ENCODE assay signal across 18 cellular contexts in the genomic region with DNA sequence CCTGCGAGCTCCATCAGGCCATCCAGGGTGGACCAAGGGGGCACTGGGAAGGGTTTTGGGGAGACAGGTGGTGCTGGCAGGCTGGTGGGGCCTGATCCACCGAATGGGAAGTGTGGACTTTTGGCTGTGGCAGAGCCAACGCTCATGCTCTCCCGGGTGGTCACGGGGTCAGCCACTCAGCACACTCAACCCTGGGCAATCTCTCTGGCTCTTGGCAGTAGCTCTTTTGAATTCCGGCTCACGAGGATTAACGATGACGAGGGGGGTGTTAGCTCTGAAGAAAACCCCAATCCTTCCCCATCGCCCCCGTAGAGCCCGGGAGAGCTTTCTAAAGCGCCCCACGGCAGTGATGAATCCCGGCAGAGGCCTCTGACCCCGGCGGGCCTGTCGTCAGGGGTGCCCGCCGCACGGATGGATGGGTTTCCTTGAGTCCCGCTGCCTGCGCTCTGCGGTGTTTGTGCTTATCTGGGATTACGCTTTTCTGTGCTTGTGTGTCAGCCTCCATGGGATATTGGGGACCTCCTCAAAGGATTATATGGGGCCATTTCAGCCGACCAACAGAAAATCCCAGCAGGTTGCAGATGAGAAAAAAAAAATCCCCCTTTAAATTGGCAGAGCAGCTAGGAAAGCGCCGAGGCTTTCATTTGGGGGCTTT.
DNase-seq lines count a peak whose midpoint lies in the region; ATAC-seq and TF ChIP-seq lines count a peak whose summit lies in the region.
"Had no signal": no experiment of that assay in that cellular context is flagged by ENCODE, and none has a peak within 500 bp of the region (broad histone marks: within the 10 kb centered on the region; RNA-seq: fewer than 3 reads in every experiment).

No MANE protein-coding gene starts in this region.

- WGBS in ectodermal cell, 2 experiments, result 62 to 75% methylated on average over 28 of the region's 28 CpGs

- DNase-seq in H7, result peak; percentile 40
- DNase-seq in medulla oblongata (ENCODE audit: extremely low spot score), result peak; percentile 41
- peak; percentile 49 for DNase-seq in osteoblast (ENCODE audit: insufficient read length, low spot score, missing footprints)
- DNase-seq in activated CD8-positive, alpha-beta memory T cell treated with anti-CD3 and anti-CD28 coated beads for 24 hours, result no peak
- no peak for DNase-seq in WTC11 (ENCODE audit: low spot score)
- DNase-seq in kidney tubule cell (ENCODE audit: low spot score), result no peak
- DNase-seq in GF-D8 (lab: John Stamatoyannopoulos, UW), result no peak
- DNase-seq: 8988T; CD4-positive, alpha-beta memory T cell; DMS79 treated with DMSO at 0.1 percent for 48 hours; GOT3 had no signal

- H3K4me1 ChIP-seq in ectodermal cell (ENCODE audit: control insufficient read depth, insufficient read depth, low read length) (peaks cover 26% of the 10 kb centered on the region), osteoblast (ENCODE audit: insufficient read depth, low read length) (no peaks in the 10 kb centered on the region)
- H3K4me1 ChIP-seq: HAP-1 had no signal

- no peak overlapping the region for H3K27ac Mint-ChIP-seq in WTC11
- H3K27ac Mint-ChIP-seq: IgD-negative memory B cell had no signal

- H3K27ac ChIP-seq in ectodermal cell (ENCODE audit: insufficient read depth, low read depth, low read length, poor library complexity, severe bottlenecking) (peak overlapping the region; percentile 57), osteoblast (ENCODE audit: low read depth, low read length) (no peak overlapping the region)
- H3K27ac ChIP-seq: BLaER1 had no signal

- ATAC-seq in WTC11, result no peak
- ATAC-seq: GM12878, HepG2 had no signal

- H3K36me3 Mint-ChIP-seq in WTC11, result no peaks in the 10 kb centered on the region
- H3K36me3 Mint-ChIP-seq: CD14-positive monocyte; CD4-positive, alpha-beta memory T cell; IgD-negative memory B cell had no signal

- H3K4me1 Mint-ChIP-seq in WTC11, result peaks cover 49% of the 10 kb centered on the region
- H3K4me1 Mint-ChIP-seq: CD4-positive, alpha-beta memory T cell; IgD-negative memory B cell had no signal

- no peaks in the 10 kb centered on the region for H4K20me1 ChIP-seq in osteoblast (ENCODE audit: insufficient read depth, low read length)

- H2AFZ ChIP-seq in osteoblast (ENCODE audit: low read length), result no peak overlapping the region

- H3K9me3 ChIP-seq in ectodermal cell (ENCODE audit: control insufficient read depth, low read length), result no peaks in the 10 kb centered on the region
- H3K9me3 ChIP-seq in osteoblast (ENCODE audit: low read depth, low read length), result no peaks in the 10 kb centered on the region
- H3K9me3 ChIP-seq: HAP-1 had no signal

- H3K36me3 ChIP-seq in H7 (replicated peaks; ENCODE audit: control insufficient read depth, insufficient read depth, low read length) (no peaks in the 10 kb centered on the region), ectodermal cell (ENCODE audit: control insufficient read depth, insufficient read depth, low read length) (no peaks in the 10 kb centered on the region), osteoblast (ENCODE audit: insufficient read depth, low read length) (no peaks in the 10 kb centered on the region)
- H3K36me3 ChIP-seq: BLaER1, HAP-1 had no signal

- peaks cover 4% of the 10 kb centered on the region for H3K9me3 Mint-ChIP-seq in WTC11

- H3K4me3 ChIP-seq in H7 (ENCODE audit: insufficient read depth, low read depth, low read length) (no peak overlapping the region), ectodermal cell (ENCODE audit: insufficient read depth, low read depth, low read length) (no peak overlapping the region), osteoblast (ENCODE audit: insufficient read depth, low read length) (no peak overlapping the region)
- H3K4me3 ChIP-seq: BLaER1, GM12878, HAP-1 had no signal

- H3K4me3 Mint-ChIP-seq in WTC11, result no peak overlapping the region
- H3K4me3 Mint-ChIP-seq: CD4-positive, alpha-beta memory T cell; IgD-negative memory B cell had no signal

- CTCF ChIA-PET in WTC11 (lab: Charles Lee), result no interaction called here

- TF ChIP-seq CTCF in osteoblast (IDR thresholded peaks at IDR 0.05; ENCODE audit: extremely low read depth, low read depth, low read length), result no peak
- no peak for TF ChIP-seq CTCF in WTC11 (IDR thresholded peaks at IDR 0.05)

- POLR2A ChIA-PET in WTC11 (lab: Charles Lee), result interaction anchor here (0.6 kb wide), 1 partner anchor 43 kb away, joined by 3 read pairs; no protein-coding TSS in a partner anchor

- H3K27me3 ChIP-seq in H7 (ENCODE audit: control insufficient read depth, insufficient read depth, low read length) (no peaks in the 10 kb centered on the region), ectodermal cell (ENCODE audit: control insufficient read depth, insufficient read depth, low read length, poor library complexity, severe bottlenecking) (no peaks in the 10 kb centered on the region), osteoblast (ENCODE audit: insufficient read depth, low read length) (peaks cover 15% of the 10 kb centered on the region)
- H3K27me3 ChIP-seq: BLaER1 had no signal

- H3K4me2 ChIP-seq in osteoblast (ENCODE audit: insufficient read depth, low read length), result no peak overlapping the region
- H3K4me2 ChIP-seq: BLaER1 had no signal

- H3K27me3 Mint-ChIP-seq in WTC11 (ENCODE audit: low read depth), result no peaks in the 10 kb centered on the region
- H3K27me3 Mint-ChIP-seq: IgD-negative memory B cell had no signal

- H3K79me2 ChIP-seq in osteoblast (ENCODE audit: insufficient read depth, low read length), result no peaks in the 10 kb centered on the region

TF ChIP-seq in WTC11, 78 proteins besides CTCF, POLR2A, EP300 and RAD21 (continues in another document):
- TF ChIP-seq, protein P1, sequence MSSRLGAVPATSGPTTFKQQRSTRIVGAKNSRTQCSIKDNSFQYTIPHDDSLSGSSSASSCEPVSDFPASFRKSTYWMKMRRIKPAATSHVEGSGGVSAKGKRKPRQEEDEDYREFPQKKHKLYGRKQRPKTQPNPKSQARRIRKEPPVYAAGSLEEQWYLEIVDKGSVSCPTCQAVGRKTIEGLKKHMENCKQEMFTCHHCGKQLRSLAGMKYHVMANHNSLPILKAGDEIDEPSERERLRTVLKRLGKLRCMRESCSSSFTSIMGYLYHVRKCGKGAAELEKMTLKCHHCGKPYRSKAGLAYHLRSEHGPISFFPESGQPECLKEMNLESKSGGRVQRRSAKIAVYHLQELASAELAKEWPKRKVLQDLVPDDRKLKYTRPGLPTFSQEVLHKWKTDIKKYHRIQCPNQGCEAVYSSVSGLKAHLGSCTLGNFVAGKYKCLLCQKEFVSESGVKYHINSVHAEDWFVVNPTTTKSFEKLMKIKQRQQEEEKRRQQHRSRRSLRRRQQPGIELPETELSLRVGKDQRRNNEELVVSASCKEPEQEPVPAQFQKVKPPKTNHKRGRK (CRISPR knock-in tag; IDR thresholded peaks at IDR 0.05; ENCODE audit: borderline replicate concordance), result no peak
- TF ChIP-seq, protein P2, sequence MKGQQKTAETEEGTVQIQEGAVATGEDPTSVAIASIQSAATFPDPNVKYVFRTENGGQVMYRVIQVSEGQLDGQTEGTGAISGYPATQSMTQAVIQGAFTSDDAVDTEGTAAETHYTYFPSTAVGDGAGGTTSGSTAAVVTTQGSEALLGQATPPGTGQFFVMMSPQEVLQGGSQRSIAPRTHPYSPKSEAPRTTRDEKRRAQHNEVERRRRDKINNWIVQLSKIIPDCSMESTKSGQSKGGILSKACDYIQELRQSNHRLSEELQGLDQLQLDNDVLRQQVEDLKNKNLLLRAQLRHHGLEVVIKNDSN (CRISPR knock-in tag; IDR thresholded peaks at IDR 0.05), result no peak
- TF ChIP-seq, protein P3, sequence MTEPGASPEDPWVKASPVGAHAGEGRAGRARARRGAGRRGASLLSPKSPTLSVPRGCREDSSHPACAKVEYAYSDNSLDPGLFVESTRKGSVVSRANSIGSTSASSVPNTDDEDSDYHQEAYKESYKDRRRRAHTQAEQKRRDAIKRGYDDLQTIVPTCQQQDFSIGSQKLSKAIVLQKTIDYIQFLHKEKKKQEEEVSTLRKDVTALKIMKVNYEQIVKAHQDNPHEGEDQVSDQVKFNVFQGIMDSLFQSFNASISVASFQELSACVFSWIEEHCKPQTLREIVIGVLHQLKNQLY (CRISPR knock-in tag; IDR thresholded peaks at IDR 0.05), result no peak
- no peak for TF ChIP-seq GTF2I (CRISPR knock-in tag; conservative IDR thresholded peaks at IDR 0.05)
- no peak for TF ChIP-seq ZNF423 (CRISPR knock-in tag; IDR thresholded peaks at IDR 0.05)
- TF ChIP-seq, protein P4, sequence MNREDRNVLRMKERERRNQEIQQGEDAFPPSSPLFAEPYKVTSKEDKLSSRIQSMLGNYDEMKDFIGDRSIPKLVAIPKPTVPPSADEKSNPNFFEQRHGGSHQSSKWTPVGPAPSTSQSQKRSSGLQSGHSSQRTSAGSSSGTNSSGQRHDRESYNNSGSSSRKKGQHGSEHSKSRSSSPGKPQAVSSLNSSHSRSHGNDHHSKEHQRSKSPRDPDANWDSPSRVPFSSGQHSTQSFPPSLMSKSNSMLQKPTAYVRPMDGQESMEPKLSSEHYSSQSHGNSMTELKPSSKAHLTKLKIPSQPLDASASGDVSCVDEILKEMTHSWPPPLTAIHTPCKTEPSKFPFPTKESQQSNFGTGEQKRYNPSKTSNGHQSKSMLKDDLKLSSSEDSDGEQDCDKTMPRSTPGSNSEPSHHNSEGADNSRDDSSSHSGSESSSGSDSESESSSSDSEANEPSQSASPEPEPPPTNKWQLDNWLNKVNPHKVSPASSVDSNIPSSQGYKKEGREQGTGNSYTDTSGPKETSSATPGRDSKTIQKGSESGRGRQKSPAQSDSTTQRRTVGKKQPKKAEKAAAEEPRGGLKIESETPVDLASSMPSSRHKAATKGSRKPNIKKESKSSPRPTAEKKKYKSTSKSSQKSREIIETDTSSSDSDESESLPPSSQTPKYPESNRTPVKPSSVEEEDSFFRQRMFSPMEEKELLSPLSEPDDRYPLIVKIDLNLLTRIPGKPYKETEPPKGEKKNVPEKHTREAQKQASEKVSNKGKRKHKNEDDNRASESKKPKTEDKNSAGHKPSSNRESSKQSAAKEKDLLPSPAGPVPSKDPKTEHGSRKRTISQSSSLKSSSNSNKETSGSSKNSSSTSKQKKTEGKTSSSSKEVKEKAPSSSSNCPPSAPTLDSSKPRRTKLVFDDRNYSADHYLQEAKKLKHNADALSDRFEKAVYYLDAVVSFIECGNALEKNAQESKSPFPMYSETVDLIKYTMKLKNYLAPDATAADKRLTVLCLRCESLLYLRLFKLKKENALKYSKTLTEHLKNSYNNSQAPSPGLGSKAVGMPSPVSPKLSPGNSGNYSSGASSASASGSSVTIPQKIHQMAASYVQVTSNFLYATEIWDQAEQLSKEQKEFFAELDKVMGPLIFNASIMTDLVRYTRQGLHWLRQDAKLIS (CRISPR knock-in tag; IDR thresholded peaks at IDR 0.05; ENCODE audit: borderline replicate concordance), result no peak
- TF ChIP-seq ZNF396 (CRISPR knock-in tag; IDR thresholded peaks at IDR 0.05; ENCODE audit: borderline replicate concordance), result no peak

Comparison
In these comparisons a context has a peak if more than half of its experiments do, and no peak if none do; other contexts are left out.
1. DNase-seq: peak in H7 (single experiment), medulla oblongata (single experiment) and osteoblast (single experiment); none in activated CD8-positive, alpha-beta memory T cell treated with anti-CD3 and anti-CD28 coated beads for 24 hours (single experiment), WTC11 (single experiment), kidney tubule cell (single experiment) and GF-D8 (single experiment).